Comparison of ENCODE assay signal across 2 cellular contexts in genomic region chr20:4242376-4242775, GRCh38.
TF ChIP-seq lines count a peak whose summit lies in the region.

No MANE protein-coding gene starts in this region.

TF ChIP-seq in GM23338, 12 proteins besides CTCF, POLR2A, EP300 and RAD21:
- TF ChIP-seq ETS1 (IDR thresholded peaks at IDR 0.05) (no peak), EZH2phosphoT487 (IDR thresholded peaks at IDR 0.05; ENCODE audit: unreplicated experiment) (no peak), POLR2AphosphoS5 (IDR thresholded peaks at IDR 0.05; ENCODE audit: low read depth) (no peak), JUNB (IDR thresholded peaks at IDR 0.05; ENCODE audit: unreplicated experiment) (no peak), REST (IDR thresholded peaks at IDR 0.05; ENCODE audit: unreplicated experiment) (no peak), STAT1 (IDR thresholded peaks at IDR 0.05; ENCODE audit: unreplicated experiment) (no peak), ZNF114 (CRISPR knock-in tag; IDR thresholded peaks at IDR 0.05) (no peak), EZH2 (IDR thresholded peaks at IDR 0.05; ENCODE audit: low read depth, unreplicated experiment) (no peak), NANOG (IDR thresholded peaks at IDR 0.05; ENCODE audit: borderline replicate concordance) (no peak), ZNF331 (CRISPR knock-in tag; IDR thresholded peaks at IDR 0.05; ENCODE audit: low read depth) (no peak), ZNF462 (CRISPR knock-in tag; IDR thresholded peaks at IDR 0.05) (no peak), CREB1 (CRISPR knock-in tag; IDR thresholded peaks at IDR 0.05; ENCODE audit: low read depth) (no peak)

TF ChIP-seq in H1, 55 proteins besides CTCF, POLR2A, EP300 and RAD21:
- TF ChIP-seq SAP30 (IDR thresholded peaks at IDR 0.05; ENCODE audit: insufficient read depth, insufficient replicate concordance, low read length) (no peak), SIX5 (IDR thresholded peaks at IDR 0.05; ENCODE audit: low read depth, low read length) (no peak), NRF1 (IDR thresholded peaks at IDR 0.05; ENCODE audit: low read depth, low read length) (no peak)
